Comparison of ENCODE assay signal across 29 cellular contexts in genomic region chr4:79288185-79288584, GRCh38. TPM values are rescaled to one million over a fixed set of nuclear protein-coding genes. Genes with fewer than 3 reads are reported as not detected.
"Had no signal": no experiment of that assay in that cellular context is flagged by ENCODE, and none has a peak within 500 bp of the region (broad histone marks: within the 10 kb centered on the region; RNA-seq: fewer than 3 reads in every experiment).

No MANE protein-coding gene starts in this region.

- H3K36me3 Mint-ChIP-seq: activated naive CD8-positive, alpha-beta T cell; WTC11 had no signal

- H3K27ac Mint-ChIP-seq: activated CD8-positive, alpha-beta T cell treated with anti-CD3 and anti-CD28 coated beads, Interleukin-2, amount 10 ng/mL, durations not matched to agents 7 days and 5 days; activated naive CD4-positive, alpha-beta T cell treated with anti-CD3 and anti-CD28 coated beads for 36 hours; activated naive CD8-positive, alpha-beta T cell; activated T-helper 17 cell treated with anti-CD3 and anti-CD28 coated beads, Interleukin-2, amount 50 U/mL, for 72 hours; T-helper 1 cell treated with Interleukin-12 subunit alpha and Interleukin-12 subunit beta and Interleukin-4 antibody, amounts not matched to agents 30 μg/mL and 1 μg/mL, for 36 hours; WTC11 had no signal

- H3K9me3 Mint-ChIP-seq: activated naive CD4-positive, alpha-beta T cell treated with anti-CD3 and anti-CD28 coated beads for 36 hours; activated T-cell treated with anti-CD3 and anti-CD28 coated beads, Interleukin-2, amount 50 U/mL, for 4 hours; activated T-helper 17 cell treated with anti-CD3 and anti-CD28 coated beads, Interleukin-2, amount 50 U/mL, for 72 hours; T-helper 1 cell treated with Interleukin-12 subunit alpha and Interleukin-12 subunit beta and Interleukin-4 antibody, amounts not matched to agents 30 μg/mL and 1 μg/mL, for 36 hours; WTC11 had no signal

- H3K4me2 ChIP-seq: KMS-11 had no signal

- H3K4me1 Mint-ChIP-seq: activated T-helper 17 cell treated with anti-CD3 and anti-CD28 coated beads, Interleukin-2, amount 50 U/mL, for 72 hours; WTC11 had no signal

- H3K27me3 ChIP-seq: colonic mucosa, Peyer's patch, SJSA1 had no signal

- H3K27me3 Mint-ChIP-seq: activated naive CD8-positive, alpha-beta T cell had no signal

- H3K9me3 ChIP-seq: colonic mucosa, Peyer's patch, SJSA1 had no signal

- H3K4me1 ChIP-seq: colonic mucosa, Peyer's patch, SJSA1 had no signal

- H3K9ac ChIP-seq: KMS-11 had no signal

- H3K36me3 ChIP-seq: colonic mucosa, Peyer's patch, SJSA1 had no signal

- H3K27ac ChIP-seq: colonic mucosa, KMS-11, Peyer's patch, RWPE1, SJSA1 had no signal

- ATAC-seq: activated CD8-positive, alpha-beta T cell treated with anti-CD3 and anti-CD28 coated beads, Interleukin-2, amount 10 ng/mL, durations not matched to agents 7 days and 5 days; activated T-cell treated with anti-CD3 and anti-CD28 coated beads, Interleukin-2, amount 50 U/mL, for 4 hours; activated T-helper 17 cell treated with anti-CD3 and anti-CD28 coated beads, Interleukin-2, amount 50 U/mL, for 72 hours; WTC11 had no signal

- DNase-seq: activated CD4-positive, alpha-beta T cell treated with anti-CD3 and anti-CD28 coated beads for 48 hours; activated CD4-positive, alpha-beta T cell treated with anti-CD3 and anti-CD28 coated beads, Interleukin-2, amount 50 U/mL, for 4 hours; activated CD4-positive, CD25-positive, alpha-beta regulatory T cell treated with anti-CD3 and anti-CD28 coated beads, Interleukin-2, amount 50 U/mL, for 72 hours; activated CD8-positive, alpha-beta memory T cell treated with anti-CD3 and anti-CD28 coated beads, Interleukin-2, amount 50 U/mL, for 48 hours; activated CD8-positive, alpha-beta T cell treated with anti-CD3 and anti-CD28 coated beads, Interleukin-2, amount 10 ng/mL, durations not matched to agents 7 days and 5 days; activated gamma-delta T cell; activated naive CD4-positive, alpha-beta T cell treated with anti-CD3 and anti-CD28 coated beads for 36 hours; activated T-cell treated with anti-CD3 and anti-CD28 coated beads, Interleukin-2, amount 50 U/mL, for 4 hours; amygdala; caudate nucleus; colonic mucosa; NCI-H1092; NCI-H1436 treated with DMSO at 0.1 percent for 48 hours; NCI-H187; NCI-H2081; NCI-H2227 treated with DMSO at 0.1 percent for 48 hours; NCI-H510A; NCI-H526 treated with DMSO at 0.1 percent for 48 hours; Peyer's patch; SHP77 had no signal

- H3K4me3 Mint-ChIP-seq: activated CD8-positive, alpha-beta T cell treated with anti-CD3 and anti-CD28 coated beads, Interleukin-2, amount 10 ng/mL, durations not matched to agents 7 days and 5 days; activated naive CD4-positive, alpha-beta T cell treated with anti-CD3 and anti-CD28 coated beads for 36 hours; activated naive CD8-positive, alpha-beta T cell; activated T-cell treated with anti-CD3 and anti-CD28 coated beads, Interleukin-2, amount 50 U/mL, for 4 hours; activated T-helper 17 cell treated with anti-CD3 and anti-CD28 coated beads, Interleukin-2, amount 50 U/mL, for 72 hours; T-helper 1 cell treated with Interleukin-12 subunit alpha and Interleukin-12 subunit beta and Interleukin-4 antibody, amounts not matched to agents 30 μg/mL and 1 μg/mL, for 36 hours; WTC11 had no signal

- H3K4me3 ChIP-seq: colonic mucosa, Peyer's patch, SJSA1 had no signal

RNA-seq across cellular contexts. Expression of gene NAA11, which starts 37.7 kb away (rescaled TPM):
- total RNA-seq: activated CD8-positive, alpha-beta T cell treated with anti-CD3 and anti-CD28 coated beads, Interleukin-2, amount 10 ng/mL, durations not matched to agents 7 days and 5 days; activated naive CD4-positive, alpha-beta T cell treated with anti-CD3 and anti-CD28 coated beads for 36 hours; activated T-cell treated with anti-CD3 and anti-CD28 coated beads, Interleukin-2, amount 50 U/mL, for 4 hours; activated T-helper 17 cell treated with anti-CD3 and anti-CD28 coated beads, Interleukin-2, amount 50 U/mL, for 72 hours; cerebellum; colonic mucosa; MCF 10A; Peyer's patch; SJSA1; WTC11 had no signal
